Comparison of ENCODE assay signal across 11 cellular contexts in the genomic region with DNA sequence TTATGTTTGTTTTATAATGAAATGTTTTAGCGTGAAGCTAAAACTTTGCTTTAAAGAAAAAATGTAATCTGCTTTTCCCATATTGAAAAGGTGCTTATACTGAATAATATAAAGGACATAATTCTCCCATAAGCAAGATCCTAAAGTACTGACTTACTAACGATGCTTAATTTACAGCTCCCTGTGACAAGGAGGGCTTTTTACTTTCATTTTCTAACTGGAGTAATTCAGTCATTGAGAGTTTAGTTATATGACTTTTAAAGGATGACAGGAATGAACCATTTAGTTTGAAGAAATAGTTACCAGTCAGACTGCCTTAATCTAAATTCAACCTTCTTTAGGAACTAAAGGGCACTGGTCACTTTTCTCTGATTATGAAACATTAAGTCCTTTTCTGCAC. TPM values are rescaled to one million over a fixed set of nuclear protein-coding genes. Genes with fewer than 3 reads are reported as not detected.
DNase-seq lines count a peak whose midpoint lies in the region; ATAC-seq and TF ChIP-seq lines count a peak whose summit lies in the region.
"Had no signal": no experiment of that assay in that cellular context is flagged by ENCODE, and none has a peak within 500 bp of the region (broad histone marks: within the 10 kb centered on the region; RNA-seq: fewer than 3 reads in every experiment).

No MANE protein-coding gene starts in this region.

- H3K4me3 Mint-ChIP-seq in CD8-positive, alpha-beta T cell: peak overlapping the region; percentile 17
- H3K4me3 Mint-ChIP-seq in glutamatergic neuron (ENCODE audit: unreplicated experiment) (no peak overlapping the region), CD14-positive monocyte (no peak overlapping the region)

- no peak overlapping the region for H3K4me3 ChIP-seq in CD8-positive, alpha-beta T cell (ENCODE audit: low read depth, low read length)
- no peak overlapping the region; a peak in 1 of 4 replicates for H3K4me3 ChIP-seq in SK-N-SH (ENCODE audit: low read depth in 2 of 2, low read length in 1 of 2)
- peak overlapping the region; percentile 19 for H3K4me3 ChIP-seq in fibroblast of villous mesenchyme (ENCODE audit: low read depth, low read length)
- H3K4me3 ChIP-seq: transverse colon had no signal

- TF ChIP-seq RAD21 in SK-N-SH (IDR thresholded peaks at IDR 0.05; ENCODE audit: low read length): no peak

- H3K27me3 Mint-ChIP-seq in CD8-positive, alpha-beta T cell (ENCODE audit: low read depth): peaks cover 2% of the 10 kb centered on the region
- H3K27me3 Mint-ChIP-seq in glutamatergic neuron (ENCODE audit: unreplicated experiment): no peaks in the 10 kb centered on the region
- H3K27me3 Mint-ChIP-seq in CD14-positive monocyte (ENCODE audit: low read depth in 3 of 3): no peaks in the 10 kb centered on the region

- H2AFZ ChIP-seq in SK-N-SH (ENCODE audit: low read depth): peak overlapping the region; percentile 80; the same call in 1 of the 2 replicates

- CTCF ChIA-PET in CD8-positive, alpha-beta T cell (lab: Charles Lee): no interaction called here
- CTCF ChIA-PET in SK-N-SH (lab: Yijun Ruan, JAX): interaction anchor here (0.8 kb wide), 1 partner anchor 23 kb away, joined by 3 read pairs; no protein-coding TSS in a partner anchor

- no peak for DNase-seq in CD8-positive, alpha-beta T cell
- no peak for DNase-seq in SK-N-SH
- peak; percentile 28 for DNase-seq in fibroblast of villous mesenchyme (ENCODE audit: low read depth)
- no peak for DNase-seq in glutamatergic neuron
- DNase-seq in CD14-positive monocyte (ENCODE audit: low spot score): no peak
- DNase-seq in NCI-H82 treated with DMSO at 0.1 percent for 48 hours (lab: John Stamatoyannopoulos, UW; ENCODE audit: unreplicated experiment): no peak
- DNase-seq: transverse colon had no signal

- H3K27me3 ChIP-seq in CD8-positive, alpha-beta T cell (ENCODE audit: insufficient read depth, low read length): no peaks in the 10 kb centered on the region
- H3K27me3 ChIP-seq in SK-N-SH (ENCODE audit: insufficient read depth): no peaks in the 10 kb centered on the region
- H3K27me3 ChIP-seq: transverse colon had no signal

- H3K36me3 ChIP-seq in CD8-positive, alpha-beta T cell (ENCODE audit: insufficient read depth, low read length): no peaks in the 10 kb centered on the region
- H3K36me3 ChIP-seq in SK-N-SH (replicated peaks in 1 of 2; ENCODE audit: control insufficient read depth in 1 of 2, insufficient read depth in 2 of 2, low read length in 1 of 2): no peaks in the 10 kb centered on the region
- H3K36me3 ChIP-seq: transverse colon had no signal

- H3F3A ChIP-seq in SK-N-SH (replicated peaks; ENCODE audit: insufficient read depth): no peaks in the 10 kb centered on the region

- H3K4me2 ChIP-seq in SK-N-SH: no peak overlapping the region

- WGBS in SK-N-SH (ENCODE audit: low lambda C conversion rate): 78% methylated on average over 2 of the region's 2 CpGs

- no peak overlapping the region for H3K27ac Mint-ChIP-seq in CD8-positive, alpha-beta T cell
- no peak overlapping the region for H3K27ac Mint-ChIP-seq in glutamatergic neuron (ENCODE audit: unreplicated experiment)
- no peak overlapping the region for H3K27ac Mint-ChIP-seq in CD14-positive monocyte

- no peaks in the 10 kb centered on the region for H3K4me1 ChIP-seq in CD8-positive, alpha-beta T cell (ENCODE audit: insufficient read depth, low read length)
- H3K4me1 ChIP-seq in SK-N-SH (ENCODE audit: control insufficient read depth in 1 of 2, insufficient read depth in 2 of 2, low read depth in 1 of 2, low read length in 1 of 2): peaks cover 2 to 3% of the 10 kb centered on the region in 2 experiments; a peak in 3 of 4 replicates

- H3K27ac ChIP-seq in CD8-positive, alpha-beta T cell (ENCODE audit: low read depth, low read length): no peak overlapping the region
- no peak overlapping the region for H3K27ac ChIP-seq in SK-N-SH (ENCODE audit: low read depth in 2 of 2, low read length in 1 of 2)
- H3K27ac ChIP-seq: transverse colon had no signal

- no peaks in the 10 kb centered on the region for H4K20me1 ChIP-seq in SK-N-SH (ENCODE audit: insufficient read depth)

- intact Hi-C loops in CD8-positive, alpha-beta T cell (cut with DNase I, micrococcal nuclease): no loop called here
- intact Hi-C loops in CD14-positive monocyte (cut with micrococcal nuclease): no loop called here

- H3K79me2 ChIP-seq in SK-N-SH (ENCODE audit: insufficient read depth): no peaks in the 10 kb centered on the region

- no peak overlapping the region for H3K9ac ChIP-seq in SK-N-SH

- no peaks in the 10 kb centered on the region for H3K9me3 Mint-ChIP-seq in CD8-positive, alpha-beta T cell
- H3K9me3 Mint-ChIP-seq in glutamatergic neuron (ENCODE audit: unreplicated experiment): no peaks in the 10 kb centered on the region
- peaks cover 0 to 1% (median 0%) of the 10 kb centered on the region in 7 donors for H3K9me3 Mint-ChIP-seq in CD14-positive monocyte

- no peak for ATAC-seq in CD8-positive, alpha-beta T cell
- ATAC-seq in GM21619 (IDR thresholded peaks at IDR 0.05; ENCODE audit: unreplicated experiment) (peak; percentile 53), HG03097 (IDR thresholded peaks at IDR 0.05; ENCODE audit: low FRiP score, unreplicated experiment) (no peak)

- H3K9me3 ChIP-seq in CD8-positive, alpha-beta T cell (ENCODE audit: low read length): no peaks in the 10 kb centered on the region
- H3K9me3 ChIP-seq in SK-N-SH: no peaks in the 10 kb centered on the region; the same call in 1 of the 2 replicates
- H3K9me3 ChIP-seq: transverse colon had no signal

- no peaks in the 10 kb centered on the region for H3K36me3 Mint-ChIP-seq in CD8-positive, alpha-beta T cell
- H3K36me3 Mint-ChIP-seq in glutamatergic neuron (ENCODE audit: unreplicated experiment): no peaks in the 10 kb centered on the region
- no peaks in the 10 kb centered on the region for H3K36me3 Mint-ChIP-seq in CD14-positive monocyte

- peaks cover 11% of the 10 kb centered on the region for H3K4me1 Mint-ChIP-seq in CD8-positive, alpha-beta T cell (ENCODE audit: low read depth)
- H3K4me1 Mint-ChIP-seq in glutamatergic neuron (ENCODE audit: low read depth, unreplicated experiment) (peaks cover 4% of the 10 kb centered on the region), CD14-positive monocyte (no peaks in the 10 kb centered on the region)

- POLR2A ChIA-PET in CD8-positive, alpha-beta T cell (lab: Charles Lee): no interaction called here
- POLR2A ChIA-PET in SK-N-SH (lab: Yijun Ruan, JAX): no interaction called here

- H3K9me2 ChIP-seq in SK-N-SH: no peaks in the 10 kb centered on the region

- TF ChIP-seq EP300 in SK-N-SH (IDR thresholded peaks at IDR 0.05; ENCODE audit: borderline replicate concordance in 1 of 2, low read depth in 1 of 2, low read length in 1 of 2): no peak

- TF ChIP-seq CTCF in CD8-positive, alpha-beta T cell (IDR thresholded peaks at IDR 0.05): no peak
- TF ChIP-seq CTCF in SK-N-SH (IDR thresholded peaks at IDR 0.05) (no peak), fibroblast of villous mesenchyme (IDR thresholded peaks at IDR 0.05; ENCODE audit: insufficient read depth, low read depth, low read length) (no peak), glutamatergic neuron (IDR thresholded peaks at IDR 0.05; ENCODE audit: partially characterized antibody, unreplicated experiment) (no peak), CD14-positive monocyte (IDR thresholded peaks at IDR 0.05) (no peak)

TF ChIP-seq in SK-N-SH, 30 proteins besides CTCF, POLR2A, EP300 and RAD21:
- TF ChIP-seq ELF1 (IDR thresholded peaks at IDR 0.05): no peak
- TF ChIP-seq TEAD4 (IDR thresholded peaks at IDR 0.05; ENCODE audit: borderline replicate concordance, insufficient read depth): no peak
- TF ChIP-seq CHD2 (IDR thresholded peaks at IDR 0.05; ENCODE audit: low read length, partially characterized antibody): no peak
- no peak for TF ChIP-seq NRF1 (IDR thresholded peaks at IDR 0.05; ENCODE audit: low read depth, low read length)
- no peak for TF ChIP-seq FOXJ3 (CRISPR knock-in tag; IDR thresholded peaks at IDR 0.05)
- TF ChIP-seq, protein P1, sequence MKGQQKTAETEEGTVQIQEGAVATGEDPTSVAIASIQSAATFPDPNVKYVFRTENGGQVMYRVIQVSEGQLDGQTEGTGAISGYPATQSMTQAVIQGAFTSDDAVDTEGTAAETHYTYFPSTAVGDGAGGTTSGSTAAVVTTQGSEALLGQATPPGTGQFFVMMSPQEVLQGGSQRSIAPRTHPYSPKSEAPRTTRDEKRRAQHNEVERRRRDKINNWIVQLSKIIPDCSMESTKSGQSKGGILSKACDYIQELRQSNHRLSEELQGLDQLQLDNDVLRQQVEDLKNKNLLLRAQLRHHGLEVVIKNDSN (IDR thresholded peaks at IDR 0.05; ENCODE audit: borderline replicate concordance, low read depth): no peak
- no peak for TF ChIP-seq YY1 (IDR thresholded peaks at IDR 0.05; ENCODE audit: low read depth)
- no peak for TF ChIP-seq RCOR1 (IDR thresholded peaks at IDR 0.05; ENCODE audit: low read length)
- TF ChIP-seq SMC3 (IDR thresholded peaks at IDR 0.05; ENCODE audit: low read depth, low read length): no peak
- TF ChIP-seq, protein P2, sequence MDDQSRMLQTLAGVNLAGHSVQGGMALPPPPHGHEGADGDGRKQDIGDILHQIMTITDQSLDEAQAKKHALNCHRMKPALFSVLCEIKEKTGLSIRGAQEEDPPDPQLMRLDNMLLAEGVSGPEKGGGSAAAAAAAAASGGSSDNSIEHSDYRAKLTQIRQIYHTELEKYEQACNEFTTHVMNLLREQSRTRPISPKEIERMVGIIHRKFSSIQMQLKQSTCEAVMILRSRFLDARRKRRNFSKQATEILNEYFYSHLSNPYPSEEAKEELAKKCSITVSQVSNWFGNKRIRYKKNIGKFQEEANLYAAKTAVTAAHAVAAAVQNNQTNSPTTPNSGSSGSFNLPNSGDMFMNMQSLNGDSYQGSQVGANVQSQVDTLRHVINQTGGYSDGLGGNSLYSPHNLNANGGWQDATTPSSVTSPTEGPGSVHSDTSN (IDR thresholded peaks at IDR 0.05): no peak
- TF ChIP-seq, protein P3, sequence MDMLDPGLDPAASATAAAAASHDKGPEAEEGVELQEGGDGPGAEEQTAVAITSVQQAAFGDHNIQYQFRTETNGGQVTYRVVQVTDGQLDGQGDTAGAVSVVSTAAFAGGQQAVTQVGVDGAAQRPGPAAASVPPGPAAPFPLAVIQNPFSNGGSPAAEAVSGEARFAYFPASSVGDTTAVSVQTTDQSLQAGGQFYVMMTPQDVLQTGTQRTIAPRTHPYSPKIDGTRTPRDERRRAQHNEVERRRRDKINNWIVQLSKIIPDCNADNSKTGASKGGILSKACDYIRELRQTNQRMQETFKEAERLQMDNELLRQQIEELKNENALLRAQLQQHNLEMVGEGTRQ (IDR thresholded peaks at IDR 0.05; ENCODE audit: borderline replicate concordance, low read depth, low read length): no peak

RNA-seq across cellular contexts. Expression of a gene that starts 19.3 kb away (rescaled TPM):
- not detected for total RNA-seq in CD8-positive, alpha-beta T cell
- polyA plus RNA-seq in SK-N-SH (2012; rRNA removed) (not detected in 2 replicates), CD14-positive monocyte (not detected)
- 0.01 TPM in 1 of 2 replicates, not detected in the other for polyA plus RNA-seq in SK-N-SH (2012; cell fraction: cytosol; rRNA removed)
- polyA plus RNA-seq in SK-N-SH (2012; cell fraction: nucleus; rRNA removed): not detected in 2 replicates
- total RNA-seq in fibroblast of villous mesenchyme (0.43 and 1.3 TPM in 2 replicates), glutamatergic neuron (ENCODE audit: unreplicated experiment) (not detected)
- total RNA-seq: mononuclear cell; T-helper 2 cell treated with Interferon-gamma antibody and Interleukin-4, amounts not matched to agents 100 ng/mL and 5 ng/mL, for 36 hours; transverse colon had no signal
